ENCODE assay signal across 21 cellular contexts in genomic region chr5:109703827-109704226, GRCh38. TPM values are rescaled to one million over a fixed set of nuclear protein-coding genes. Genes with fewer than 3 reads are reported as not detected.
A peak's percentile ranks its signal among the peaks of the same experiment; 100 is the strongest.
DNase-seq lines count a peak whose midpoint lies in the region; ATAC-seq and TF ChIP-seq lines count a peak whose summit lies in the region.
"Had no signal": no experiment of that assay in that cellular context is flagged by ENCODE, and none has a peak within 500 bp of the region (broad histone marks: within the 10 kb centered on the region; RNA-seq: fewer than 3 reads in every experiment).

No MANE protein-coding gene starts in this region.

- TF ChIP-seq CTCF in HFF-Myc (IDR thresholded peaks at IDR 0.05; ENCODE audit: low read depth, low read length, missing control alignments): no peak
- TF ChIP-seq CTCF in adrenal gland (IDR thresholded peaks at IDR 0.05): no peak
- TF ChIP-seq CTCF in gastroesophageal sphincter (IDR thresholded peaks at IDR 0.05): no peak

- ATAC-seq in gastroesophageal sphincter (no peak), HG03196 (IDR thresholded peaks at IDR 0.05; ENCODE audit: unreplicated experiment) (no peak)
- ATAC-seq: T-helper 17 cell had no signal

- no peaks in the 10 kb centered on the region for H3K9me3 ChIP-seq in adrenal gland (replicated peaks in 1 of 3)
- no peaks in the 10 kb centered on the region for H3K9me3 ChIP-seq in gastroesophageal sphincter
- H3K9me3 ChIP-seq: ovary, right lobe of liver, testis had no signal

- H3K4me3 ChIP-seq in HFF-Myc (replicated peaks; ENCODE audit: low read depth, low read length): no peak overlapping the region
- H3K4me3 ChIP-seq in adrenal gland: no peak overlapping the region
- no peak overlapping the region for H3K4me3 ChIP-seq in gastroesophageal sphincter
- H3K4me3 ChIP-seq: ovary, right lobe of liver, testis had no signal

- DNase-seq in AG20443 (ENCODE audit: low spot score): peak; percentile 22
- DNase-seq in HFF-Myc (ENCODE audit: extremely low read depth, low read depth): peak; percentile 88
- DNase-seq in adrenal gland: peak in 1 of 7 donors; percentile 36
- no peak for DNase-seq in NCI-H2196 (lab: John Stamatoyannopoulos, UW; ENCODE audit: unreplicated experiment)
- DNase-seq in DMS53 treated with DMSO at 0.1 percent for 48 hours (lab: John Stamatoyannopoulos, UW; ENCODE audit: unreplicated experiment): no peak
- no peak for DNase-seq in NCI-H2227 treated with DMSO at 0.1 percent for 48 hours (lab: John Stamatoyannopoulos, UW)
- DNase-seq: ACHN; activated B cell treated with CpG ODN at 0.5 μM for 24 hours; activated CD4-positive, alpha-beta memory T cell treated with anti-CD3 and anti-CD28 coated beads, Interleukin-2, amount 10 ng/mL, durations not matched to agents 7 days and 5 days; caudate nucleus; GOT3; natural killer cell; NCI-H1105 treated with DMSO at 0.1 percent for 48 hours; NCI-H526 treated with DMSO at 0.1 percent for 48 hours; ovary; right lobe of liver; SIG-M5; T-helper 17 cell; testis had no signal

- TF ChIP-seq EP300 in gastroesophageal sphincter (IDR thresholded peaks at IDR 0.05): no peak

- TF ChIP-seq POLR2A in adrenal gland (IDR thresholded peaks at IDR 0.05) (no peak), gastroesophageal sphincter (IDR thresholded peaks at IDR 0.05) (no peak)

- no peaks in the 10 kb centered on the region for H3K27me3 ChIP-seq in adrenal gland
- H3K27me3 ChIP-seq in gastroesophageal sphincter: no peaks in the 10 kb centered on the region
- H3K27me3 ChIP-seq: ovary, right lobe of liver, testis had no signal

- intact Hi-C loops in adrenal gland (cut with DNase I): no loop called here

- H3K36me3 ChIP-seq in adrenal gland (replicated peaks in 1 of 2) (no peaks in the 10 kb centered on the region), gastroesophageal sphincter (no peaks in the 10 kb centered on the region)
- H3K36me3 ChIP-seq: ovary, right lobe of liver had no signal

- H3K4me1 ChIP-seq in adrenal gland (replicated peaks in 1 of 2) (peaks cover 21 to 42% of the 10 kb centered on the region in 2 donors), gastroesophageal sphincter (peaks cover 16 to 35% (median 18%) of the 10 kb centered on the region in 3 donors)
- H3K4me1 ChIP-seq: testis had no signal

- H3K27ac ChIP-seq in adrenal gland (peak overlapping the region in 4 of 5 donors; percentile 13 to 43 (median 28)), gastroesophageal sphincter (peak overlapping the region; percentile 43 to 69 (median 52))
- H3K27ac ChIP-seq: ovary, testis had no signal

- WGBS in adrenal gland, 4 donors: 50 to 80% (median 59%) methylated on average over 1 of the region's 1 CpG
- 44% methylated on average over 1 of the region's 1 CpG; no CpG with 5 or more reads in 1 of the 2 donors for WGBS in gastroesophageal sphincter (ENCODE audit: low coverage in 1 of 2), 2 donors

RNA-seq across cellular contexts. Expression of gene MAN2A1, which starts 14.1 kb away (rescaled TPM):
- total RNA-seq in adrenal gland (100 to 1,000 TPM in 2 of 8 donors, 10 to 100 TPM in 6; 56.4 to 122 (median 88.6) TPM), gastroesophageal sphincter (10 to 100 TPM; 19.6 to 55.6 (median 34.1) TPM)
- 10 to 100 TPM; 11.7 to 51.0 (median 14.2) TPM for polyA plus RNA-seq in adrenal gland

Comparison
In these comparisons a context has a peak if more than half of its experiments do, and no peak if none do; other contexts are left out.
1. DNase-seq: peak in AG20443 (single experiment) and HFF-Myc (single experiment); none in NCI-H2196 (single experiment), DMS53 treated with DMSO at 0.1 percent for 48 hours (single experiment) and NCI-H2227 treated with DMSO at 0.1 percent for 48 hours (single experiment).